2 cellular contexts compared by ENCODE assay signal in the genomic region with DNA sequence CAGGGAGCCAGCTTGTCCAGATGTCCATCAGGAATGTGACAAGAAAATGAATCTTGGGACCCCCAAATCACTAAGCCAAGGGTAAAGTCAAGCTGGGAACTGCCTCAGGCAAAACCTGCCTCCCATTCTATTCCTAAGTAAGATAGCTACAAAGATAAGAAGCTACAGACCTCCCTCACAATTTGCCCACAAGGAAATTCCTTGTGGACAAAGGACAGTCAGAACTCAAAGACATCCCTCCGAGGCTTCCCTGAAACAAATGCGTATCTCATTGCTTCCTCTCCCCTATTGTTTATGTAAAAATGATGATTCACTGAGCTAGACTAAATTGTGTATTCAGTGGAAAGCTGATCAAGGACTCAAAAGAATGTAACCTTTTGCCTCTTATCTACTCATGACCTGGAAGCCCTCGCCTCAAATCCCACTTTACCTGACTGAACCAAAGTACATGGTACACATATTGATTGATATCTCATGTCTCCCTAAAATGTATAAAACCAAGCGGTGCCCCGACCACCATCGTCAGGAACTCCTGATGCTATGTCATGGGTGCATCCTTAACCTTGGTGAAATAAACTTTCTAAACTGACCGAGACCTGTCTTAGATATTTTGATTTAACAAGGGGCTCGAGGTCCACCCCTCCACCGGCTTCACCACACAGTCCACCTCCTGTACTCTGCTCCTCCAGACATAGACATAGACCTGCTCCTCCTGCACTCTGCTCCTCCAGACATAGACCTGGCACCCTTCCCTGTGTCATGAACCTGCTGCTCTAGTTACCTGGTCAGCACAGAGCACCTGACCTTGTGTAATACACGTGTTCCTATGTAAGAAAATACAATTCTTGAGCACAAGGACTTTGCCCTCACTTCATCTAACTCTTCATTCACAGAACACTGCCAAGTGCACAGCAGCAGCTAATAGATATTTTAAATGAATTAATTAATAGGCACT.
TF ChIP-seq lines count a peak whose summit lies in the region.

No MANE protein-coding gene starts in this region.

TF ChIP-seq in SK-N-SH, 30 proteins besides CTCF, POLR2A, EP300 and RAD21 (continued from another document):
- TF ChIP-seq, protein P1, sequence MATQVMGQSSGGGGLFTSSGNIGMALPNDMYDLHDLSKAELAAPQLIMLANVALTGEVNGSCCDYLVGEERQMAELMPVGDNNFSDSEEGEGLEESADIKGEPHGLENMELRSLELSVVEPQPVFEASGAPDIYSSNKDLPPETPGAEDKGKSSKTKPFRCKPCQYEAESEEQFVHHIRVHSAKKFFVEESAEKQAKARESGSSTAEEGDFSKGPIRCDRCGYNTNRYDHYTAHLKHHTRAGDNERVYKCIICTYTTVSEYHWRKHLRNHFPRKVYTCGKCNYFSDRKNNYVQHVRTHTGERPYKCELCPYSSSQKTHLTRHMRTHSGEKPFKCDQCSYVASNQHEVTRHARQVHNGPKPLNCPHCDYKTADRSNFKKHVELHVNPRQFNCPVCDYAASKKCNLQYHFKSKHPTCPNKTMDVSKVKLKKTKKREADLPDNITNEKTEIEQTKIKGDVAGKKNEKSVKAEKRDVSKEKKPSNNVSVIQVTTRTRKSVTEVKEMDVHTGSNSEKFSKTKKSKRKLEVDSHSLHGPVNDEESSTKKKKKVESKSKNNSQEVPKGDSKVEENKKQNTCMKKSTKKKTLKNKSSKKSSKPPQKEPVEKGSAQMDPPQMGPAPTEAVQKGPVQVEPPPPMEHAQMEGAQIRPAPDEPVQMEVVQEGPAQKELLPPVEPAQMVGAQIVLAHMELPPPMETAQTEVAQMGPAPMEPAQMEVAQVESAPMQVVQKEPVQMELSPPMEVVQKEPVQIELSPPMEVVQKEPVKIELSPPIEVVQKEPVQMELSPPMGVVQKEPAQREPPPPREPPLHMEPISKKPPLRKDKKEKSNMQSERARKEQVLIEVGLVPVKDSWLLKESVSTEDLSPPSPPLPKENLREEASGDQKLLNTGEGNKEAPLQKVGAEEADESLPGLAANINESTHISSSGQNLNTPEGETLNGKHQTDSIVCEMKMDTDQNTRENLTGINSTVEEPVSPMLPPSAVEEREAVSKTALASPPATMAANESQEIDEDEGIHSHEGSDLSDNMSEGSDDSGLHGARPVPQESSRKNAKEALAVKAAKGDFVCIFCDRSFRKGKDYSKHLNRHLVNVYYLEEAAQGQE (IDR thresholded peaks at IDR 0.05; ENCODE audit: low read depth, low read length) = no peak
- TF ChIP-seq, protein P2, sequence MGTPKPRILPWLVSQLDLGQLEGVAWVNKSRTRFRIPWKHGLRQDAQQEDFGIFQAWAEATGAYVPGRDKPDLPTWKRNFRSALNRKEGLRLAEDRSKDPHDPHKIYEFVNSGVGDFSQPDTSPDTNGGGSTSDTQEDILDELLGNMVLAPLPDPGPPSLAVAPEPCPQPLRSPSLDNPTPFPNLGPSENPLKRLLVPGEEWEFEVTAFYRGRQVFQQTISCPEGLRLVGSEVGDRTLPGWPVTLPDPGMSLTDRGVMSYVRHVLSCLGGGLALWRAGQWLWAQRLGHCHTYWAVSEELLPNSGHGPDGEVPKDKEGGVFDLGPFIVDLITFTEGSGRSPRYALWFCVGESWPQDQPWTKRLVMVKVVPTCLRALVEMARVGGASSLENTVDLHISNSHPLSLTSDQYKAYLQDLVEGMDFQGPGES (IDR thresholded peaks at IDR 0.05; ENCODE audit: low read depth, low read length) = no peak

TF ChIP-seq in SK-N-SH treated with all-trans-retinoic acid at 6 μM for 48 hours, 23 proteins besides CTCF, POLR2A, EP300 and RAD21 (continued from another document):
- TF ChIP-seq, protein P3, sequence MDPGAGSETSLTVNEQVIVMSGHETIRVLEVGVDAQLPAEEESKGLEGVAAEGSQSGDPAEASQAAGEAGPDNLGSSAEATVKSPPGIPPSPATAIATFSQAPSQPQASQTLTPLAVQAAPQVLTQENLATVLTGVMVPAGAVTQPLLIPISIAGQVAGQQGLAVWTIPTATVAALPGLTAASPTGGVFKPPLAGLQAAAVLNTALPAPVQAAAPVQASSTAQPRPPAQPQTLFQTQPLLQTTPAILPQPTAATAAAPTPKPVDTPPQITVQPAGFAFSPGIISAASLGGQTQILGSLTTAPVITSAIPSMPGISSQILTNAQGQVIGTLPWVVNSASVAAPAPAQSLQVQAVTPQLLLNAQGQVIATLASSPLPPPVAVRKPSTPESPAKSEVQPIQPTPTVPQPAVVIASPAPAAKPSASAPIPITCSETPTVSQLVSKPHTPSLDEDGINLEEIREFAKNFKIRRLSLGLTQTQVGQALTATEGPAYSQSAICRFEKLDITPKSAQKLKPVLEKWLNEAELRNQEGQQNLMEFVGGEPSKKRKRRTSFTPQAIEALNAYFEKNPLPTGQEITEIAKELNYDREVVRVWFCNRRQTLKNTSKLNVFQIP (CRISPR knock-in tag; IDR thresholded peaks at IDR 0.05; ENCODE audit: borderline replicate concordance, low read depth) = no peak
- TF ChIP-seq ARNTL (CRISPR knock-in tag; IDR thresholded peaks at IDR 0.05; ENCODE audit: borderline replicate concordance, low read depth) (no peak), ZC3H10 (CRISPR knock-in tag; IDR thresholded peaks at IDR 0.05) (no peak), ZFP3 (CRISPR knock-in tag; IDR thresholded peaks at IDR 0.05) (no peak), ISL1 (CRISPR knock-in tag; IDR thresholded peaks at IDR 0.05) (no peak), ZFP30 (CRISPR knock-in tag; IDR thresholded peaks at IDR 0.05) (no peak), ZNF565 (CRISPR knock-in tag; conservative IDR thresholded peaks at IDR 0.05; ENCODE audit: low read depth) (no peak), SNAI2 (CRISPR knock-in tag; IDR thresholded peaks at IDR 0.05) (no peak), BACH2 (CRISPR knock-in tag; IDR thresholded peaks at IDR 0.05; ENCODE audit: borderline replicate concordance) (no peak), ESRRG (CRISPR knock-in tag; IDR thresholded peaks at IDR 0.05) (no peak), OSR1 (CRISPR knock-in tag; IDR thresholded peaks at IDR 0.05) (no peak), TCF4 (CRISPR knock-in tag; IDR thresholded peaks at IDR 0.05; ENCODE audit: borderline replicate concordance) (no peak), PPARA (CRISPR knock-in tag; IDR thresholded peaks at IDR 0.05; ENCODE audit: borderline replicate concordance) (no peak), TOX (CRISPR knock-in tag; IDR thresholded peaks at IDR 0.05; ENCODE audit: borderline replicate concordance) (no peak)
- TF ChIP-seq, protein P4, sequence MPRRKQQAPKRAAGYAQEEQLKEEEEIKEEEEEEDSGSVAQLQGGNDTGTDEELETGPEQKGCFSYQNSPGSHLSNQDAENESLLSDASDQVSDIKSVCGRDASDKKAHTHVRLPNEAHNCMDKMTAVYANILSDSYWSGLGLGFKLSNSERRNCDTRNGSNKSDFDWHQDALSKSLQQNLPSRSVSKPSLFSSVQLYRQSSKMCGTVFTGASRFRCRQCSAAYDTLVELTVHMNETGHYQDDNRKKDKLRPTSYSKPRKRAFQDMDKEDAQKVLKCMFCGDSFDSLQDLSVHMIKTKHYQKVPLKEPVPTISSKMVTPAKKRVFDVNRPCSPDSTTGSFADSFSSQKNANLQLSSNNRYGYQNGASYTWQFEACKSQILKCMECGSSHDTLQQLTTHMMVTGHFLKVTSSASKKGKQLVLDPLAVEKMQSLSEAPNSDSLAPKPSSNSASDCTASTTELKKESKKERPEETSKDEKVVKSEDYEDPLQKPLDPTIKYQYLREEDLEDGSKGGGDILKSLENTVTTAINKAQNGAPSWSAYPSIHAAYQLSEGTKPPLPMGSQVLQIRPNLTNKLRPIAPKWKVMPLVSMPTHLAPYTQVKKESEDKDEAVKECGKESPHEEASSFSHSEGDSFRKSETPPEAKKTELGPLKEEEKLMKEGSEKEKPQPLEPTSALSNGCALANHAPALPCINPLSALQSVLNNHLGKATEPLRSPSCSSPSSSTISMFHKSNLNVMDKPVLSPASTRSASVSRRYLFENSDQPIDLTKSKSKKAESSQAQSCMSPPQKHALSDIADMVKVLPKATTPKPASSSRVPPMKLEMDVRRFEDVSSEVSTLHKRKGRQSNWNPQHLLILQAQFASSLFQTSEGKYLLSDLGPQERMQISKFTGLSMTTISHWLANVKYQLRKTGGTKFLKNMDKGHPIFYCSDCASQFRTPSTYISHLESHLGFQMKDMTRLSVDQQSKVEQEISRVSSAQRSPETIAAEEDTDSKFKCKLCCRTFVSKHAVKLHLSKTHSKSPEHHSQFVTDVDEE (CRISPR knock-in tag; IDR thresholded peaks at IDR 0.05) = no peak
- TF ChIP-seq, protein P5, sequence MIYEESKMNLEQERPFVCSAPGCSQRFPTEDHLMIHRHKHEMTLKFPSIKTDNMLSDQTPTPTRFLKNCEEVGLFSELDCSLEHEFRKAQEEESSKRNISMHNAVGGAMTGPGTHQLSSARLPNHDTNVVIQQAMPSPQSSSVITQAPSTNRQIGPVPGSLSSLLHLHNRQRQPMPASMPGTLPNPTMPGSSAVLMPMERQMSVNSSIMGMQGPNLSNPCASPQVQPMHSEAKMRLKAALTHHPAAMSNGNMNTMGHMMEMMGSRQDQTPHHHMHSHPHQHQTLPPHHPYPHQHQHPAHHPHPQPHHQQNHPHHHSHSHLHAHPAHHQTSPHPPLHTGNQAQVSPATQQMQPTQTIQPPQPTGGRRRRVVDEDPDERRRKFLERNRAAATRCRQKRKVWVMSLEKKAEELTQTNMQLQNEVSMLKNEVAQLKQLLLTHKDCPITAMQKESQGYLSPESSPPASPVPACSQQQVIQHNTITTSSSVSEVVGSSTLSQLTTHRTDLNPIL (CRISPR knock-in tag; IDR thresholded peaks at IDR 0.05; ENCODE audit: low read depth) = no peak
